In the genomic region with DNA sequence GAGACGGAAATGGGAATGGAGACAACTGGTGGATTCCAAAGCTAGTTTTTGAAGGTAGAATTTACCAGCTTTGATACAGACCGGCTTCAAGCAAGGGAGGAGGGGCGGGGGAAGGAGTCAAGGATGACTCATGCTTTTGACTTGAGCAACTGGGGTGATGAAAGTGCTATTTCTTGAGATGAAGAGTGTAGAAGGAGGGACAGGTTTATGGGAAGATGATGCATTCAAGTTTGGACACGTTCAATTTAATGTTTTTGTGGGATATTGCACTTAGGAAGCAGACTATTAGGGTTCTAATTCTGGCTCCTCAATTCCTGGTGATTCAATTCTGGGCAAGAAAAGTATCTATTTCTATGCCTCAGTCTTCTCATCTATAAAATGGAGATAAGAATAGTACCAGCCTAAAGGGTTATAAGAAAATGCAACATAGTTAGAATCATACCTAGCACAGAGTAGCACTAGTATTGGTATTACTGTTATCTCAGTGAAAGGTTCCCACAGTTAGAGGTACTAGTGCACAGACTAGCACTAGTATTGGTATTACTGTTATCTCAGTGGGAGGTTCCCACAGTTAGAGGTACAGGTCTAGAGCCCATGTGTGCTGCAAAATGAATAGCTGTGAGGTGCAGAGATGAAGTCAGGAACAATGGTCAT, we compare ENCODE assay signal across 8 cellular contexts. TPM values are rescaled to one million over a fixed set of nuclear protein-coding genes. Genes with fewer than 3 reads are reported as not detected.
DNase-seq lines count a peak whose midpoint lies in the region; ATAC-seq and TF ChIP-seq lines count a peak whose summit lies in the region.

No MANE protein-coding gene starts in this region.

- peak; percentile 90 for ATAC-seq in GM21447 (IDR thresholded peaks at IDR 0.05; ENCODE audit: unreplicated experiment)
- peak; percentile 69 for ATAC-seq in HG03575 (IDR thresholded peaks at IDR 0.05; ENCODE audit: extremely low read depth, insufficient number of reproducible peaks, low FRiP score, unreplicated experiment)
- peak; percentile 54 for ATAC-seq in activated CD8-positive, alpha-beta T cell treated with anti-CD3 and anti-CD28 coated beads, Interleukin-2, amount 10 ng/mL, durations not matched to agents 7 days and 5 days

- no peaks in the 10 kb centered on the region; the same call in 1 of the 2 replicates for H3K4me1 ChIP-seq in Caco-2

- H3K36me3 Mint-ChIP-seq in Caco-2 (ENCODE audit: insufficient read depth, unreplicated experiment): no peaks in the 10 kb centered on the region
- H3K36me3 Mint-ChIP-seq in activated CD8-positive, alpha-beta T cell treated with anti-CD3 and anti-CD28 coated beads, Interleukin-2, amount 10 ng/mL, durations not matched to agents 7 days and 5 days (ENCODE audit: low read depth): no peaks in the 10 kb centered on the region

- no peaks in the 10 kb centered on the region for H3K36me3 ChIP-seq in Caco-2 (ENCODE audit: control insufficient read depth, insufficient read depth, low read length)

- no peaks in the 10 kb centered on the region for H3K9me3 Mint-ChIP-seq in Caco-2 (ENCODE audit: unreplicated experiment)
- H3K9me3 Mint-ChIP-seq in activated CD8-positive, alpha-beta T cell treated with anti-CD3 and anti-CD28 coated beads, Interleukin-2, amount 10 ng/mL, durations not matched to agents 7 days and 5 days (ENCODE audit: insufficient read depth): no peaks in the 10 kb centered on the region

- H3K4me1 Mint-ChIP-seq in Caco-2 (ENCODE audit: low read depth, unreplicated experiment): peaks cover 22% of the 10 kb centered on the region
- H3K4me1 Mint-ChIP-seq in activated CD8-positive, alpha-beta T cell treated with anti-CD3 and anti-CD28 coated beads, Interleukin-2, amount 10 ng/mL, durations not matched to agents 7 days and 5 days (ENCODE audit: low read depth): peaks cover 17% of the 10 kb centered on the region

- H3K4me3 Mint-ChIP-seq in Caco-2 (ENCODE audit: unreplicated experiment): no peak overlapping the region
- H3K4me3 Mint-ChIP-seq in activated CD8-positive, alpha-beta T cell treated with anti-CD3 and anti-CD28 coated beads, Interleukin-2, amount 10 ng/mL, durations not matched to agents 7 days and 5 days: no peak overlapping the region

- H3K27ac Mint-ChIP-seq in Caco-2 (ENCODE audit: unreplicated experiment): peak overlapping the region; percentile 42
- no peak overlapping the region for H3K27ac Mint-ChIP-seq in activated CD8-positive, alpha-beta T cell treated with anti-CD3 and anti-CD28 coated beads, Interleukin-2, amount 10 ng/mL, durations not matched to agents 7 days and 5 days

- H3K4me3 ChIP-seq in Caco-2 (ENCODE audit: low read depth, low read length): no peak overlapping the region

- peaks cover 3% of the 10 kb centered on the region for H3K27me3 Mint-ChIP-seq in Caco-2 (ENCODE audit: insufficient read depth, unreplicated experiment)
- peaks cover 23% of the 10 kb centered on the region for H3K27me3 Mint-ChIP-seq in activated CD8-positive, alpha-beta T cell treated with anti-CD3 and anti-CD28 coated beads, Interleukin-2, amount 10 ng/mL, durations not matched to agents 7 days and 5 days (ENCODE audit: low read depth)

- POLR2A ChIA-PET in Caco-2 (lab: Charles Lee): no interaction called here
- POLR2A ChIA-PET in activated CD8-positive, alpha-beta T cell treated with anti-CD3 and anti-CD28 coated beads, Interleukin-2, amount 10 ng/mL, durations not matched to agents 7 days and 5 days (lab: Charles Lee): interaction anchor here (0.5 kb wide), 1 partner anchor 20 kb away, joined by 3 read pairs; no protein-coding TSS in a partner anchor

- no peaks in the 10 kb centered on the region for H3K27me3 ChIP-seq in Caco-2 (replicated peaks; ENCODE audit: control insufficient read depth, insufficient read depth, low read length)

- BruUV-seq in Caco-2 (replicated peaks; lab: Mats Ljungman, UMichigan): no TSS peak

- intact Hi-C loops in Caco-2 (cut with micrococcal nuclease; ENCODE audit: unreplicated experiment): no loop called here

- peak in 1 of 2 experiments; percentile 43 for DNase-seq in Caco-2
- peak; percentile 54 for DNase-seq in activated CD8-positive, alpha-beta T cell treated with anti-CD3 and anti-CD28 coated beads, Interleukin-2, amount 10 ng/mL, durations not matched to agents 7 days and 5 days
- peak; percentile 87 for DNase-seq in fibroblast of the conjunctiva (ENCODE audit: low read depth)
- peak; percentile 54 to 71 for DNase-seq in stimulated activated CD4-positive, alpha-beta T cell treated with anti-CD3 and anti-CD28 coated beads, Interleukin-15, amount 100 ng/mL, for 48 hours (ENCODE audit: low read depth in 2 of 2)
- no peak for DNase-seq in HuH-7.5 (ENCODE audit: low spot score)
- DNase-seq in NCI-H526 treated with DMSO at 0.1 percent for 48 hours (lab: John Stamatoyannopoulos, UW): no peak

- CTCF ChIA-PET in Caco-2 (lab: Charles Lee): interaction anchor here (0.5 to 0.6 kb wide), 2 partner anchors 121 to 129 kb away, joined by 3 to 7 read pairs; no protein-coding TSS in a partner anchor
- CTCF ChIA-PET in activated CD8-positive, alpha-beta T cell treated with anti-CD3 and anti-CD28 coated beads, Interleukin-2, amount 10 ng/mL, durations not matched to agents 7 days and 5 days (lab: Charles Lee): interaction anchor here (1.0 to 1.5 kb wide), 2 partner anchors 32 to 278 kb away, joined by 3 to 4 read pairs; a partner anchor contains a TSS

- no peaks in the 10 kb centered on the region for H3K9me3 ChIP-seq in Caco-2

- no peak for TF ChIP-seq CTCF in Caco-2 (IDR thresholded peaks at IDR 0.05; ENCODE audit: insufficient read depth in 1 of 2, low read depth in 1 of 2, low read length in 1 of 2, severe bottlenecking in 1 of 2, unreplicated experiment in 1 of 2)

RNA-seq across cellular contexts. Expression of a gene that starts 4.6 kb away (rescaled TPM):
- total RNA-seq in Caco-2 (2022): 0.81 and 0.86 TPM in 2 replicates
- not detected for total RNA-seq in activated CD8-positive, alpha-beta T cell treated with anti-CD3 and anti-CD28 coated beads, Interleukin-2, amount 10 ng/mL, durations not matched to agents 7 days and 5 days

Comparison
In these comparisons a context has a peak if more than half of its experiments do, and no peak if none do; other contexts are left out.
1. DNase-seq: peak in activated CD8-positive, alpha-beta T cell treated with anti-CD3 and anti-CD28 coated beads, Interleukin-2, amount 10 ng/mL, durations not matched to agents 7 days and 5 days (single experiment), fibroblast of the conjunctiva (single experiment) and stimulated activated CD4-positive, alpha-beta T cell treated with anti-CD3 and anti-CD28 coated beads, Interleukin-15, amount 100 ng/mL, for 48 hours (2 of 2); none in HuH-7.5 (single experiment) and NCI-H526 treated with DMSO at 0.1 percent for 48 hours (single experiment).
2. Peak in every context shown above with its lines, with median percentiles within 50 percentile points of each other: ATAC-seq.